Comparison of ENCODE assay signal across 8 cellular contexts in genomic region chr18:4068552-4069158, GRCh38.
DNase-seq lines count a peak whose midpoint lies in the region; ATAC-seq, FAIRE-seq and TF ChIP-seq lines count a peak whose summit lies in the region.

No MANE protein-coding gene starts in this region.

- peaks cover 4% of the 10 kb centered on the region for H3K9me3 Mint-ChIP-seq in stimulated activated effector memory CD8-positive, alpha-beta T cell treated with anti-CD3 and anti-CD28 coated beads, Interleukin-12 subunit alpha, Interleukin-12 subunit beta, amount 100 ng/mL, for 72 hours

- no peaks in the 10 kb centered on the region for H4K20me1 ChIP-seq in keratinocyte (ENCODE audit: control insufficient read depth, extremely low read depth, insufficient read depth, low read length)

- no peak overlapping the region for H3K4me2 ChIP-seq in keratinocyte (ENCODE audit: control insufficient read depth, extremely low read depth, insufficient read depth, low read depth, low read length)

- no peak overlapping the region for H3K9ac ChIP-seq in keratinocyte (ENCODE audit: control insufficient read depth, extremely low read depth, insufficient read depth, low read length)

- H3K9me3 ChIP-seq in keratinocyte (ENCODE audit: control insufficient read depth, low read depth, low read length) = no peaks in the 10 kb centered on the region

- no peak overlapping the region for H3K4me3 ChIP-seq in astrocyte of the spinal cord (ENCODE audit: low read depth, low read length)
- H3K4me3 ChIP-seq in keratinocyte (ENCODE audit: control insufficient read depth in 2 of 3, extremely low read depth in 1 of 3, insufficient read depth in 2 of 3, low read depth in 1 of 3, low read length in 3 of 3) = no peak overlapping the region

- no peaks in the 10 kb centered on the region for H3K79me2 ChIP-seq in keratinocyte (ENCODE audit: control insufficient read depth, insufficient read depth, low read length)

- no peaks in the 10 kb centered on the region for H3K27me3 ChIP-seq in keratinocyte (ENCODE audit: control insufficient read depth, extremely low read depth, insufficient read depth, low read length)

- FAIRE-seq in keratinocyte (lab: Jason Lieb, UNC) = peak; percentile 86

- H2AFZ ChIP-seq in keratinocyte (ENCODE audit: control insufficient read depth, low read length) = no peak overlapping the region

- DNase-seq in DMS 273 treated with DMSO at 0.1 percent for 48 hours (lab: John Stamatoyannopoulos, UW) (peak; percentile 15), HS-27A (ENCODE audit: low read depth) (peak; percentile 20), OCI-M2 (lab: John Stamatoyannopoulos, UW; ENCODE audit: unreplicated experiment) (peak; percentile 1), astrocyte of the spinal cord (ENCODE audit: low read depth, low spot score) (peak; percentile 51), keratinocyte (ENCODE audit: low read depth, low spot score) (peak; percentile 7)
- DNase-seq in stimulated activated effector memory CD8-positive, alpha-beta T cell treated with anti-CD3 and anti-CD28 coated beads, Interleukin-12 subunit alpha, Interleukin-12 subunit beta, amount 100 ng/mL, for 72 hours (ENCODE audit: low spot score in 2 of 2) = peak; percentile 4 to 56

- H3K4me1 Mint-ChIP-seq in stimulated activated effector memory CD8-positive, alpha-beta T cell treated with anti-CD3 and anti-CD28 coated beads, Interleukin-12 subunit alpha, Interleukin-12 subunit beta, amount 100 ng/mL, for 72 hours = no peaks in the 10 kb centered on the region

- dilution Hi-C loops in keratinocyte (cut with MboI; ENCODE audit: extremely low pct_ligation_motif_present, low sequenced_read_pairs) = no loop called here

- peak; percentile 78 for ATAC-seq in GM19372 (IDR thresholded peaks at IDR 0.05; ENCODE audit: low read depth, unreplicated experiment)
- no peak for ATAC-seq in stimulated activated effector memory CD8-positive, alpha-beta T cell treated with anti-CD3 and anti-CD28 coated beads, Interleukin-12 subunit alpha, Interleukin-12 subunit beta, amount 100 ng/mL, for 72 hours
- ATAC-seq in GM18870 (IDR thresholded peaks at IDR 0.05; ENCODE audit: unreplicated experiment) = no peak

- no peaks in the 10 kb centered on the region for H3K4me1 ChIP-seq in keratinocyte (ENCODE audit: control insufficient read depth, extremely low read depth, insufficient read depth, low read length)

- no peak overlapping the region for H3K27ac Mint-ChIP-seq in stimulated activated effector memory CD8-positive, alpha-beta T cell treated with anti-CD3 and anti-CD28 coated beads, Interleukin-12 subunit alpha, Interleukin-12 subunit beta, amount 100 ng/mL, for 72 hours

- H3K9me1 ChIP-seq in keratinocyte (ENCODE audit: control insufficient read depth, extremely low read depth, insufficient read depth, low read length) = no peaks in the 10 kb centered on the region

- H3K36me3 Mint-ChIP-seq in stimulated activated effector memory CD8-positive, alpha-beta T cell treated with anti-CD3 and anti-CD28 coated beads, Interleukin-12 subunit alpha, Interleukin-12 subunit beta, amount 100 ng/mL, for 72 hours = no peaks in the 10 kb centered on the region

- TF ChIP-seq CTCF in astrocyte of the spinal cord (IDR thresholded peaks at IDR 0.05; ENCODE audit: low read depth, low read length) (peak; percentile 80), keratinocyte (optimal IDR thresholded peaks at IDR 0.05 in 1 of 3, IDR thresholded peaks at IDR 0.05 in 1 of 3, conservative IDR thresholded peaks at IDR 0.05 in 1 of 3; ENCODE audit: extremely low read depth in 1 of 3, insufficient read depth in 2 of 3, low read length in 3 of 3) (peak; percentile 52 to 67 (median 60))

- no peaks in the 10 kb centered on the region for H3K36me3 ChIP-seq in keratinocyte (ENCODE audit: control insufficient read depth in 2 of 2, extremely low read depth in 1 of 2, insufficient read depth in 2 of 2, low read length in 2 of 2)

- no peak overlapping the region for H3K4me3 Mint-ChIP-seq in stimulated activated effector memory CD8-positive, alpha-beta T cell treated with anti-CD3 and anti-CD28 coated beads, Interleukin-12 subunit alpha, Interleukin-12 subunit beta, amount 100 ng/mL, for 72 hours

- no peak overlapping the region for H3K27ac ChIP-seq in keratinocyte (ENCODE audit: control insufficient read depth, insufficient read depth, low read length)

- in situ Hi-C loops in astrocyte of the spinal cord (cut with HindIII; ENCODE audit: low sequenced_read_pairs) = no loop called here

Comparison
In these comparisons a context has a peak if more than half of its experiments do, and no peak if none do; other contexts are left out.
1. DNase-seq: peak in every context shown above with its lines; median percentile 51 in astrocyte of the spinal cord; 30 in stimulated activated effector memory CD8-positive, alpha-beta T cell treated with anti-CD3 and anti-CD28 coated beads, Interleukin-12 subunit alpha, Interleukin-12 subunit beta, amount 100 ng/mL, for 72 hours; 20 in HS-27A; 15 in DMS 273 treated with DMSO at 0.1 percent for 48 hours; 7 in keratinocyte; 1 in OCI-M2.